ENCODE assay signal across 9 cellular contexts in the genomic region with DNA sequence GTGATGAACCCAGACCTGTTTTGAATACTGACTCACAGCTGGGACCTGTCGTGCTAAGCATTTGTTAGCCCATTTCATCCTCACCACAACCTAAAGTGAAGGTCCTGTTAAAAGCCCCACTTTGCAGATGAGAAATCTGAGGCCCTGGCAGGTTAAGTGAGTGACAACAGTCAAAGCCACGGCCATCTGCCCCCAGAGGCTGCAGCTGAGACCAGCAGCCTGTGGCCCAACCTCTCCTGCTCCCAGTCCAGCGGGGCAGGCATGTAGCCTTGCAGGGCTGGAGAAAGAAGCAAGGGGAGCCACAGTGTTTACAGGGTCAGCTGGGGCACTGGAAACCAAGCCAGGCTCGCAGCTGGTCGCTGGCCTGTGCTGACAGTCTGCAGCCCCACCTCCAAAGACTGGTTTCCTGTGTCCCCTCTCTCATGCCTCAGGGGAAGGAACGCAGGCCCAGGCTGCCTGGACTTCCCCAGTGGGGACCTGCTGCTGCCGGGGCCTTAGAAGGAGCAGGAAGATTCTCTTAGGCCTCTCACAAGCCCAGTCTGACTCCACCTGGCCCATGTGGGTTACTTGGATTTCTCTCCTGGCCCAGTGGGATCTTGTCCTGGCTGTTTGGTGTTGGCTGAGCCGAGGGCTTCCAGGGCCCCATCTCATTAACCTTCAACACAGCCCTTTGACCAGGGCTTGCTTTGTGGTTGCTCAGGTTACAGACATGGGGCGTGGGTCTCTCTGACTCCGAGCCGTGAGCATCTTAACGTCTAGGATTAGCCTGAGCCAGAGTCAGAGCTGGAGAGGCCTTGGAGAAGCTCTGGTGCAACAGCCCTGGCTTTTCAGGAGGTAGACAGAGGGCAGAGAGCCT. TPM values are rescaled to one million over a fixed set of nuclear protein-coding genes. Genes with fewer than 3 reads are reported as not detected.
A peak's percentile ranks its signal among the peaks of the same experiment; 100 is the strongest.
DNase-seq lines count a peak whose midpoint lies in the region; ATAC-seq and TF ChIP-seq lines count a peak whose summit lies in the region.
"Had no signal": no experiment of that assay in that cellular context is flagged by ENCODE, and none has a peak within 500 bp of the region (broad histone marks: within the 10 kb centered on the region; RNA-seq: fewer than 3 reads in every experiment).

No MANE protein-coding gene starts in this region.

- ATAC-seq in GM21526 (IDR thresholded peaks at IDR 0.05; ENCODE audit: low FRiP score, unreplicated experiment) (peak; percentile 26), foreskin keratinocyte (no peak)

- H3K4me1 ChIP-seq in colonic mucosa (peaks cover 5% of the 10 kb centered on the region), mucosa of stomach (ENCODE audit: control insufficient read depth, insufficient read depth, low read length) (peaks cover 43% of the 10 kb centered on the region), foreskin keratinocyte (no peaks in the 10 kb centered on the region)

- H3K27me3 ChIP-seq in colonic mucosa: no peaks in the 10 kb centered on the region
- H3K27me3 ChIP-seq in mucosa of stomach (ENCODE audit: control insufficient read depth, insufficient read depth, low read length): no peaks in the 10 kb centered on the region
- H3K27me3 ChIP-seq in foreskin keratinocyte: no peaks in the 10 kb centered on the region

- H3K9ac ChIP-seq in colonic mucosa (ENCODE audit: low read depth in 2 of 2, low read length in 2 of 2) (peak overlapping the region; percentile 54 to 65), mucosa of stomach (ENCODE audit: low read length) (peak overlapping the region; percentile 47)

- intact Hi-C loops in colonic mucosa (cut with DNase I): no loop called here

- H3K27ac ChIP-seq in colonic mucosa (peak overlapping the region; percentile 64), foreskin keratinocyte (no peak overlapping the region)

- H3K36me3 ChIP-seq in colonic mucosa: no peaks in the 10 kb centered on the region
- H3K36me3 ChIP-seq in mucosa of stomach (ENCODE audit: control insufficient read depth, insufficient read depth, low read length): no peaks in the 10 kb centered on the region

- H3K4me3 ChIP-seq in colonic mucosa (peak overlapping the region; percentile 40), mucosa of stomach (ENCODE audit: low read length) (no peak overlapping the region)

- TF ChIP-seq CTCF in colonic mucosa (IDR thresholded peaks at IDR 0.05) (no peak), foreskin keratinocyte (conservative IDR thresholded peaks at IDR 0.05) (no peak)

- DNase-seq in GF-D8 (lab: John Stamatoyannopoulos, UW): peak; percentile 14
- peak; percentile 66 for DNase-seq in OCI-M1 (lab: John Stamatoyannopoulos, UW)
- no peak for DNase-seq in colonic mucosa
- DNase-seq in kidney glomerular epithelial cell (lab: John Stamatoyannopoulos, UW): no peak
- no peak for DNase-seq in foreskin keratinocyte
- no peak for DNase-seq in cerebellum (ENCODE audit: low spot score)

- no peaks in the 10 kb centered on the region for H3K9me3 ChIP-seq in colonic mucosa
- H3K9me3 ChIP-seq in mucosa of stomach (ENCODE audit: control insufficient read depth, low read length): no peaks in the 10 kb centered on the region

RNA-seq across cellular contexts. Expression of gene INPP5D, which starts 1.7 kb away (rescaled TPM):
- total RNA-seq in colonic mucosa: 1 to 10 TPM; 6.5 to 7.1 TPM
- total RNA-seq in foreskin keratinocyte: 21.8 and 25.5 TPM in 2 replicates
- 14.5 and 15.2 TPM in 2 replicates for polyA plus RNA-seq in foreskin keratinocyte
- total RNA-seq in cerebellum: 4.9 TPM

RNA-seq across cellular contexts. Expression of gene NEU2, which starts 29.3 kb away (rescaled TPM):
- total RNA-seq in colonic mucosa: not detected
- not detected in 2 replicates for total RNA-seq in foreskin keratinocyte
- not detected in 2 replicates for polyA plus RNA-seq in foreskin keratinocyte
- not detected for total RNA-seq in cerebellum
- total RNA-seq: LHCN-M2 had no signal

RNA-seq across cellular contexts. Expression of gene NGEF, which starts 48.8 kb away (rescaled TPM):
- total RNA-seq in colonic mucosa (10 to 100 TPM; 25.6 to 34.0 TPM), foreskin keratinocyte (0.11 TPM in 1 of 2 replicates, not detected in the other), cerebellum (12.2 TPM)
- 0.01 TPM in 1 of 2 replicates, not detected in the other for polyA plus RNA-seq in foreskin keratinocyte

Comparison
In these comparisons a context has a peak if more than half of its experiments do, and no peak if none do; other contexts are left out.
1. DNase-seq: peak in GF-D8 (single experiment) and OCI-M1 (single experiment); none in colonic mucosa (single experiment), kidney glomerular epithelial cell (single experiment), foreskin keratinocyte (0 of 2) and cerebellum (single experiment).
2. RNA of gene NGEF, which starts 48.8 kb away (total RNA-seq): 25.6 to 34.0 TPM in colonic mucosa and 12.2 TPM in cerebellum (single experiment); 0.11 TPM in foreskin keratinocyte; every median in the first group is over 10 times any median in the second.